Comparison of ENCODE assay signal across 8 cellular contexts in genomic region chr16:2459647-2460390, GRCh38. TPM values are rescaled to one million over a fixed set of nuclear protein-coding genes. Genes with fewer than 3 reads are reported as not detected.
DNase-seq lines count a peak whose midpoint lies in the region; ATAC-seq and TF ChIP-seq lines count a peak whose summit lies in the region.

Gene TEDC2, plus strand, starts transcription at chr16:2460109. Its CDS starts 36 bp downstream, at chr16:2460145.

- peaks cover 56% of the 10 kb centered on the region for H3K36me3 ChIP-seq in BLaER1
- H3K36me3 ChIP-seq in left lung, result peaks cover 0 to 26% of the 10 kb centered on the region in 2 donors

- no peaks in the 10 kb centered on the region for H3K27me3 Mint-ChIP-seq in activated CD4-positive, alpha-beta T cell treated with anti-CD3 and anti-CD28 coated beads, Interleukin-2, amount 10 ng/mL, durations not matched to agents 24 days and 14 days
- peaks cover 2% of the 10 kb centered on the region for H3K27me3 Mint-ChIP-seq in dendritic cell treated with granulocyte-macrophage colony-stimulating factor and Interleukin-4, amounts not matched to agents 40 ng/mL and 50 ng/mL, for 4 days

- ATAC-seq in GM19328 (IDR thresholded peaks at IDR 0.05; ENCODE audit: unreplicated experiment) (peak; percentile 86), HG03520 (IDR thresholded peaks at IDR 0.05; ENCODE audit: unreplicated experiment) (peak; percentile 82), left lung (peak; percentile 98)

- H3K4me3 ChIP-seq in BLaER1 (peak within 1 kb of the TSS; percentile 75), left lung (peak within 1 kb of the TSS; percentile 37 to 61)

- H3K4me1 ChIP-seq in BLaER1 (peaks cover 64% of the 10 kb centered on the region), left lung (peaks cover 6 to 22% of the 10 kb centered on the region in 2 donors)

- H3K4me3 Mint-ChIP-seq in activated CD4-positive, alpha-beta T cell treated with anti-CD3 and anti-CD28 coated beads, Interleukin-2, amount 10 ng/mL, durations not matched to agents 24 days and 14 days, result peak within 1 kb of the TSS; percentile 89
- peak within 1 kb of the TSS; percentile 87 for H3K4me3 Mint-ChIP-seq in dendritic cell treated with granulocyte-macrophage colony-stimulating factor and Interleukin-4, amounts not matched to agents 40 ng/mL and 50 ng/mL, for 4 days

- H3K27me3 ChIP-seq in BLaER1 (no peaks in the 10 kb centered on the region), left lung (no peaks in the 10 kb centered on the region)

- no peaks in the 10 kb centered on the region for H3K9me3 Mint-ChIP-seq in activated CD4-positive, alpha-beta T cell treated with anti-CD3 and anti-CD28 coated beads, Interleukin-2, amount 10 ng/mL, durations not matched to agents 24 days and 14 days
- H3K9me3 Mint-ChIP-seq in dendritic cell treated with granulocyte-macrophage colony-stimulating factor and Interleukin-4, amounts not matched to agents 40 ng/mL and 50 ng/mL, for 4 days, result no peaks in the 10 kb centered on the region

- H3K4me1 Mint-ChIP-seq in activated CD4-positive, alpha-beta T cell treated with anti-CD3 and anti-CD28 coated beads, Interleukin-2, amount 10 ng/mL, durations not matched to agents 24 days and 14 days, result peaks cover 4% of the 10 kb centered on the region
- peaks cover 17% of the 10 kb centered on the region for H3K4me1 Mint-ChIP-seq in dendritic cell treated with granulocyte-macrophage colony-stimulating factor and Interleukin-4, amounts not matched to agents 40 ng/mL and 50 ng/mL, for 4 days (ENCODE audit: low read depth)

- no peak for TF ChIP-seq CTCF in left lung (IDR thresholded peaks at IDR 0.05)

- intact Hi-C loops in activated CD4-positive, alpha-beta T cell treated with anti-CD3 and anti-CD28 coated beads, Interleukin-2, amount 10 ng/mL, durations not matched to agents 24 days and 14 days (cut with micrococcal nuclease), result loop anchor here (1.0 kb wide), 1 partner anchor 15 kb away; the partner anchor contains the start of gene TBC1D24
- intact Hi-C loops in dendritic cell treated with granulocyte-macrophage colony-stimulating factor and Interleukin-4, amounts not matched to agents 40 ng/mL and 50 ng/mL, for 4 days (cut with micrococcal nuclease), result no loop called here
- intact Hi-C loops in left lung (cut with DNase I), result no loop called here

- DNase-seq in NCI-H69 (lab: John Stamatoyannopoulos, UW) (peak; percentile 99), left lung (peak; percentile 97 to 99)
- peak; percentile 99 for DNase-seq in activated CD4-positive, alpha-beta T cell treated with anti-CD3 and anti-CD28 coated beads, Interleukin-2, amount 10 ng/mL, durations not matched to agents 24 days and 14 days
- peak; percentile 95 for DNase-seq in stimulated activated CD4-positive, alpha-beta T cell treated with anti-CD3 and anti-CD28 coated beads, Interleukin-2, amount 100 ng/mL, for 4 hours (ENCODE audit: low read depth)

- peaks cover 22% of the 10 kb centered on the region for H3K36me3 Mint-ChIP-seq in activated CD4-positive, alpha-beta T cell treated with anti-CD3 and anti-CD28 coated beads, Interleukin-2, amount 10 ng/mL, durations not matched to agents 24 days and 14 days (ENCODE audit: low read depth)
- H3K36me3 Mint-ChIP-seq in dendritic cell treated with granulocyte-macrophage colony-stimulating factor and Interleukin-4, amounts not matched to agents 40 ng/mL and 50 ng/mL, for 4 days (ENCODE audit: low read depth), result peaks cover 25% of the 10 kb centered on the region

- H3K9ac ChIP-seq in BLaER1, result peak within 1 kb of the TSS; percentile 82

- peak within 1 kb of the TSS; percentile 91 for H3K27ac Mint-ChIP-seq in activated CD4-positive, alpha-beta T cell treated with anti-CD3 and anti-CD28 coated beads, Interleukin-2, amount 10 ng/mL, durations not matched to agents 24 days and 14 days
- peak within 1 kb of the TSS; percentile 23 for H3K27ac Mint-ChIP-seq in dendritic cell treated with granulocyte-macrophage colony-stimulating factor and Interleukin-4, amounts not matched to agents 40 ng/mL and 50 ng/mL, for 4 days

- H4K20me1 ChIP-seq in BLaER1, result peaks cover 64% of the 10 kb centered on the region

- H3K9me3 ChIP-seq in BLaER1, result no peaks in the 10 kb centered on the region
- no peaks in the 10 kb centered on the region for H3K9me3 ChIP-seq in left lung

- peak within 1 kb of the TSS; percentile 99 for H3K4me2 ChIP-seq in BLaER1

- H3K27ac ChIP-seq in BLaER1 (peak within 1 kb of the TSS; percentile 48), left lung (no peak within 1 kb of the TSS)

RNA-seq across cellular contexts. Expression of gene TEDC2, which starts in this region (rescaled TPM):
- total RNA-seq in activated CD4-positive, alpha-beta T cell treated with anti-CD3 and anti-CD28 coated beads, Interleukin-2, amount 10 ng/mL, durations not matched to agents 24 days and 14 days, result 40.7 and 41.7 TPM in 2 replicates
- total RNA-seq in left lung, result 1 to 10 TPM; 4.0 to 6.5 TPM
